ENCODE assay signal across 8 cellular contexts in the genomic region with DNA sequence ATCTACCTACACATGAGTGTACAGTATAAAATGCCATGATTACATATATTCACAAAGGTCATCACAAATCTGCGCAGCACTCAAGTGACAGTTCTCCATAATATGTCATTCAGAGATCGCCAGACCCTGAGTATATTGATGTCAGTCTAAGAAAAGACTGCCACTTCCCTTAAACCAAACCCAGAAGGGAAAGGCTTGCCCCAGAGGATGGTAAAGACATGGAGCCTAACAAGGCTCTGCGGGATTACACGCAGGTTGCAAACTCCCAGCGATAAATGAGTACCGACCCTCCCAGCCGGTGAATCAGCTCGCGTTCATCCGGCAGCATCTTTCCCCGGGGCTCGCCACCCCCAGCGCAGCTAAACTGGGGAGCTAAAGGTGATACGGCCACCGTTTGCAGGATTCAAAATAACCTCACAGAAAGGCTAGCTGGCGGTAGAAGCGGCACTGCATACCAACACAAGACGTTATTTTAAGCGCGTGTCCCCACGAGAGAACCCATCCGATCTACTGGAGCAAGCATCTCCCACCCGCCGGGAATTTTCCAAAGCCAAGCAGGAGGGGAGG. TPM values are rescaled to one million over a fixed set of nuclear protein-coding genes. Genes with fewer than 3 reads are reported as not detected.
DNase-seq lines count a peak whose midpoint lies in the region; ATAC-seq and TF ChIP-seq lines count a peak whose summit lies in the region.

No MANE protein-coding gene starts in this region.

- peak overlapping the region; percentile 80 for H3K4me2 ChIP-seq in MM.1S (ENCODE audit: low read depth, low read length)

- H3K9me3 Mint-ChIP-seq in endothelial cell (ENCODE audit: unreplicated experiment): no peaks in the 10 kb centered on the region

- peak overlapping the region; percentile 70; the same call in 1 of the 2 replicates for H2AFZ ChIP-seq in MM.1S (ENCODE audit: low read length)

- H3K36me3 Mint-ChIP-seq in endothelial cell (ENCODE audit: low read depth, unreplicated experiment): no peaks in the 10 kb centered on the region

- no peaks in the 10 kb centered on the region for H3K9me3 ChIP-seq in AG04450 (ENCODE audit: control insufficient read depth, insufficient read depth, low read length)
- no peaks in the 10 kb centered on the region for H3K9me3 ChIP-seq in MM.1S (replicated peaks; ENCODE audit: insufficient read depth, low read length)
- no peaks in the 10 kb centered on the region for H3K9me3 ChIP-seq in mucosa of rectum (ENCODE audit: control insufficient read depth in 2 of 2, low read length in 2 of 2)

- H3K27me3 ChIP-seq in AG04450 (ENCODE audit: control insufficient read depth, insufficient read depth, low read length) (peaks cover 2% of the 10 kb centered on the region), MM.1S (replicated peaks; ENCODE audit: insufficient read depth, low read length) (no peaks in the 10 kb centered on the region), mucosa of rectum (ENCODE audit: control insufficient read depth in 2 of 2, insufficient read depth in 2 of 2, low read length in 2 of 2) (peaks cover 8 to 41% of the 10 kb centered on the region in 2 donors)

- no peaks in the 10 kb centered on the region for H4K20me1 ChIP-seq in MM.1S (ENCODE audit: insufficient read depth, low read length)

- POLR2A ChIA-PET in AG04450 (lab: Yijun Ruan, JAX): no interaction called here

- H3F3A ChIP-seq in MM.1S (ENCODE audit: insufficient read depth, low read length): peaks cover 10% of the 10 kb centered on the region; the same call in 1 of the 2 replicates

- peaks cover 10% of the 10 kb centered on the region for H3K4me1 Mint-ChIP-seq in endothelial cell (ENCODE audit: unreplicated experiment)

- H3K27ac ChIP-seq in AG04450 (ENCODE audit: low read depth, low read length) (no peak overlapping the region), MM.1S (ENCODE audit: low read length) (peak overlapping the region; percentile 60; the same call in 1 of the 2 replicates), mucosa of rectum (ENCODE audit: low read depth in 2 of 2, low read length in 2 of 2) (peak overlapping the region; percentile 52 to 63)

- peak; percentile 8 for ATAC-seq in GM19023 (IDR thresholded peaks at IDR 0.05; ENCODE audit: unreplicated experiment)

- H3K27me3 Mint-ChIP-seq in endothelial cell (ENCODE audit: unreplicated experiment): peaks cover 16% of the 10 kb centered on the region

- no peaks in the 10 kb centered on the region for H3K36me3 ChIP-seq in MM.1S (replicated peaks; ENCODE audit: insufficient read depth, low read length)
- no peaks in the 10 kb centered on the region for H3K36me3 ChIP-seq in mucosa of rectum (ENCODE audit: control insufficient read depth in 2 of 2, insufficient read depth in 2 of 2, low read length in 2 of 2)

- DNase-seq in AG04450 (ENCODE audit: low read depth, low spot score) (no peak), MM.1S (peak; percentile 44), endothelial cell (ENCODE audit: low spot score) (peak; percentile 13), superior temporal gyrus (ENCODE audit: extremely low spot score) (no peak)
- peak; percentile 59 for DNase-seq in activated CD8-positive, alpha-beta memory T cell treated with anti-CD3 and anti-CD28 coated beads, Interleukin-2, amount 50 U/mL, for 4 hours
- DNase-seq in stimulated activated naive CD4-positive, alpha-beta T cell (lab: John Stamatoyannopoulos, UW): peak in 5 of 6 experiments; percentile 7 to 57 (median 30)

- H3K27ac Mint-ChIP-seq in endothelial cell (ENCODE audit: unreplicated experiment): no peak overlapping the region

- H3K9me2 ChIP-seq in MM.1S (replicated peaks; ENCODE audit: insufficient read depth, low read length): no peaks in the 10 kb centered on the region

- H3K4me3 Mint-ChIP-seq in endothelial cell (ENCODE audit: unreplicated experiment): peak overlapping the region; percentile 93

- H3K9ac ChIP-seq in MM.1S (ENCODE audit: low read length): peak overlapping the region; percentile 79
- H3K9ac ChIP-seq in mucosa of rectum (ENCODE audit: low read depth in 1 of 2, low read length in 2 of 2): peak overlapping the region; percentile 54 to 68

- TF ChIP-seq CTCF in AG04450 (IDR thresholded peaks at IDR 0.05; ENCODE audit: low read depth, low read length): no peak
- TF ChIP-seq CTCF in MM.1S (IDR thresholded peaks at IDR 0.05; ENCODE audit: low read length): no peak
- TF ChIP-seq CTCF in endothelial cell (IDR thresholded peaks at IDR 0.05; ENCODE audit: unreplicated experiment): no peak

- peak overlapping the region; percentile 77 for H3K4me3 ChIP-seq in AG04450 (ENCODE audit: low read depth, low read length)
- H3K4me3 ChIP-seq in MM.1S (ENCODE audit: low read length): peak overlapping the region; percentile 94
- H3K4me3 ChIP-seq in mucosa of rectum (ENCODE audit: low read length in 2 of 2): peak overlapping the region; percentile 65 to 77

- peaks cover 38% of the 10 kb centered on the region for H3K4me1 ChIP-seq in MM.1S (ENCODE audit: low read length)
- peaks cover 5 to 8% of the 10 kb centered on the region in 2 donors for H3K4me1 ChIP-seq in mucosa of rectum (ENCODE audit: control insufficient read depth in 2 of 2, insufficient read depth in 2 of 2, low read length in 2 of 2)

- CTCF ChIA-PET in AG04450 (lab: Charles Lee): interaction anchor here (0.6 to 1.1 kb wide), 2 partner anchors 126 to 152 kb away, joined by 3 to 5 read pairs; a partner anchor contains a TSS

- peaks cover 65% of the 10 kb centered on the region for H3K79me2 ChIP-seq in MM.1S (ENCODE audit: low read length)

RNA-seq across cellular contexts. Expression of a gene that starts 0.7 kb away (rescaled TPM):
- 31.4 and 37.2 TPM in 2 replicates for polyA plus RNA-seq in AG04450 (2011; rRNA removed)
- 71.2 and 77.1 TPM in 2 replicates for polyA minus RNA-seq in AG04450 (2011; rRNA and poly(A)+ RNA removed)
- 9.1 TPM for total RNA-seq in endothelial cell (ENCODE audit: unreplicated experiment)

RNA-seq across cellular contexts. Expression of a gene that starts 40.8 kb away (rescaled TPM):
- 62.8 and 86.3 TPM in 2 replicates for polyA plus RNA-seq in AG04450 (2011; rRNA removed)
- polyA minus RNA-seq in AG04450 (2011; rRNA and poly(A)+ RNA removed): 52.3 and 62.5 TPM in 2 replicates
- 220 TPM for total RNA-seq in endothelial cell (ENCODE audit: unreplicated experiment)

Comparison
In these comparisons a context has a peak if more than half of its experiments do, and no peak if none do; other contexts are left out.
1. DNase-seq: peak in MM.1S (single experiment), activated CD8-positive, alpha-beta memory T cell treated with anti-CD3 and anti-CD28 coated beads, Interleukin-2, amount 50 U/mL, for 4 hours (single experiment), endothelial cell (single experiment) and stimulated activated naive CD4-positive, alpha-beta T cell (5 of 6); none in AG04450 (single experiment) and superior temporal gyrus (single experiment).
2. Peak in every context shown above with its lines, with median percentiles within 50 percentile points of each other: H3K4me3 ChIP-seq.